Comparison of ENCODE assay signal across 12 cellular contexts in the genomic region with DNA sequence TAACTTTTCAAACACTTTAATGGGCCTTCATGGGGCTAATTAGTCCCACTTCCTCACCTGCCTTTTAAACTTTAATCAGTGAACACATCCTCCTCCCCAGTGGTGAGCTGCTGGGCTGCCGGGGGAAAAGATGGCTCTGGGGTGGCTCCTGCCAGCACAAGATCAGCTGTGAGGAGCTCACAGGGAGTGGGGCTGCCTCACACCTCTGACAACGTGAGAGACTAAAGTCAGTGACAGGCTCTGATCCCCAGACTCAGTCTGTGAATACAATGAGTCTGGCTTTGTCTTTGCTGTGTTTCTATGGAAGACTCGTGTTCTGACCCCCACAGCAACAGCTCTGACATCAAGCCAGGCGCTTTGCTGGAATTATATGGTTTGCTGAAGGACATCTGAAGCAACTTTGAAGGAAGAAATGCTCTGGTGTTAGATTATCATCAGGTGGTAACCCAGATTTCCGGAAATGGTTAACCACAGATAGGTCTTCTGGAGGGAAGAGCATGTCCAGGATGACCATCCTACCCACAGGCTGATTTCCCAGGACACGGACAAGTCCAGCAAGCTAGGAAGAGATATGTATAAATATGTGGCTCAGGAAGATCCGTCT. TPM values are rescaled to one million over a fixed set of nuclear protein-coding genes. Genes with fewer than 3 reads are reported as not detected.
DNase-seq lines count a peak whose midpoint lies in the region; ATAC-seq, FAIRE-seq and TF ChIP-seq lines count a peak whose summit lies in the region.
"Not testable (repeated sequence)": the region's sequence is repeated elsewhere in the genome, so short reads cannot be mapped to it uniquely, and the experiment has no call there.
"Had no signal": no experiment of that assay in that cellular context is flagged by ENCODE, and none has a peak within 500 bp of the region (broad histone marks: within the 10 kb centered on the region; RNA-seq: fewer than 3 reads in every experiment).

No MANE protein-coding gene starts in this region.

- POLR2A ChIA-PET in GM12878 (lab: Charles Lee); HepG2 (lab: Yijun Ruan, JAX): not testable (repeated sequence)

- not testable (repeated sequence) for H2AFZ ChIP-seq in DND-41 (ENCODE audit: low read depth, low read length); GM12878 (ENCODE audit: control insufficient read depth, low read depth, low read length); HepG2 (ENCODE audit: low read length)

- not testable (repeated sequence) for DNase-seq in DND-41; RWPE2 (ENCODE audit: low spot score); GM12878 (ENCODE audit: low read depth, low spot score); effector memory CD8-positive, alpha-beta T cell; HepG2 (ENCODE audit: low spot score); sciatic nerve (ENCODE audit: low spot score)
- peak; percentile 9 for DNase-seq in KBM-7

- TF ChIP-seq EP300 in GM12878 (IDR thresholded peaks at IDR 0.05; ENCODE audit: borderline replicate concordance in 1 of 2, control insufficient read depth in 1 of 2, low read depth in 2 of 2, low read length in 2 of 2); HepG2 (IDR thresholded peaks at IDR 0.05; ENCODE audit: low read depth in 2 of 2, low read length in 2 of 2); HepG2 (CRISPR knock-in tag; IDR thresholded peaks at IDR 0.05; ENCODE audit: borderline replicate concordance): not testable (repeated sequence)

- peak; percentile 52 for FAIRE-seq in GM12878 (lab: Jason Lieb, UNC)
- not testable (repeated sequence) for FAIRE-seq in HepG2 (lab: Jason Lieb, UNC)

- intact Hi-C loops in GM12878 (cut with micrococcal nuclease; ENCODE audit: unreplicated experiment); HepG2 (cut with micrococcal nuclease; ENCODE audit: unreplicated experiment); sciatic nerve (cut with DNase I): not testable (repeated sequence)

- 6% methylated on average over 7 of the region's 7 CpGs for WGBS in GM12878 (ENCODE audit: insufficient coverage, insufficient replicate concordance, low lambda C conversion rate, missing lambda C conversion rate)
- 6% methylated on average over 7 of the region's 7 CpGs for WGBS in HepG2 (ENCODE audit: low lambda C conversion rate)

- H3K4me1 Mint-ChIP-seq in effector memory CD8-positive, alpha-beta T cell (ENCODE audit: low read depth in 2 of 2): not testable (repeated sequence)

- not testable (repeated sequence) for TF ChIP-seq POLR2A in GM12878 (IDR thresholded peaks at IDR 0.05; ENCODE audit: low read depth, low read length); HepG2 (IDR thresholded peaks at IDR 0.05; ENCODE audit: insufficient read depth in 1 of 2, low read depth in 2 of 2, low read length in 2 of 2)

- H4K20me1 ChIP-seq in DND-41 (ENCODE audit: insufficient read depth, low read length); GM12878 (ENCODE audit: control insufficient read depth, insufficient read depth); HepG2 (ENCODE audit: insufficient read depth, low read length): not testable (repeated sequence)

- not testable (repeated sequence) for H3K27ac ChIP-seq in DND-41 (ENCODE audit: low read length); RWPE2 (ENCODE audit: poor library complexity, severe bottlenecking); GM12878 (ENCODE audit: control insufficient read depth, insufficient read depth); HepG2 (ENCODE audit: extremely low read length, insufficient read depth, low read length)

- BruUV-seq in GM12878 (replicated peaks; lab: Mats Ljungman, UMichigan); HepG2 (replicated peaks; lab: Mats Ljungman, UMichigan): not testable (repeated sequence)

- not testable (repeated sequence) for H3K9me3 Mint-ChIP-seq in effector memory CD8-positive, alpha-beta T cell

- ATAC-seq in DND-41 (ENCODE audit: insufficient read depth, low read depth): peak; percentile 37; the same call in 1 of the 3 replicates
- 0 out of 3 replicates have a peak, but pooled peaks have one; percentile 8 for ATAC-seq in RWPE2 (ENCODE audit: low read depth)
- ATAC-seq in GM12878: not testable (repeated sequence)
- peak; percentile 53 for ATAC-seq in effector memory CD8-positive, alpha-beta T cell (replicated peaks)
- peak; percentile 28 for ATAC-seq in HepG2
- ATAC-seq in sciatic nerve: peak; percentile 13

- H3K9ac ChIP-seq in DND-41 (ENCODE audit: low read depth, low read length); GM12878 (ENCODE audit: control insufficient read depth, insufficient read depth, low read length); HepG2 (ENCODE audit: insufficient read depth, low read depth, low read length): not testable (repeated sequence)

- in situ Hi-C loops in KBM-7 (cut with MboI; ENCODE audit: low pct_unique_long_range_greater_than_20kb, low sequenced_read_pairs); GM12878 (cut with MboI); HepG2 (cut with HindIII; ENCODE audit: extremely low pct_ligation_motif_present, low pct_unique_long_range_greater_than_20kb): not testable (repeated sequence)

- RAD21 ChIA-PET in GM12878 (lab: Charles Lee; ENCODE audit: unreplicated experiment): not testable (repeated sequence)

- not testable (repeated sequence) for H3K4me3 Mint-ChIP-seq in effector memory CD8-positive, alpha-beta T cell

- not testable (repeated sequence) for H3K4me2 ChIP-seq in DND-41 (ENCODE audit: insufficient read depth, low read length); GM12878 (ENCODE audit: control insufficient read depth, insufficient read depth); HepG2 (ENCODE audit: low read depth, low read length)

- not testable (repeated sequence) for H3K9me3 ChIP-seq in DND-41 (ENCODE audit: insufficient read depth, low read length, severe bottlenecking); RWPE2 (ENCODE audit: severe bottlenecking); GM12878 (replicated peaks; ENCODE audit: control insufficient read depth, insufficient read depth, low read length); HepG2 (ENCODE audit: low read length)

- H3K4me1 ChIP-seq in DND-41 (ENCODE audit: insufficient read depth, low read length); RWPE2 (ENCODE audit: insufficient read depth, poor library complexity, severe bottlenecking); GM12878 (ENCODE audit: control insufficient read depth, insufficient read depth, low read length); HepG2 (ENCODE audit: insufficient read depth, low read length): not testable (repeated sequence)

- H3K36me3 Mint-ChIP-seq in effector memory CD8-positive, alpha-beta T cell (ENCODE audit: insufficient read depth): not testable (repeated sequence)

- H3K27me3 Mint-ChIP-seq in effector memory CD8-positive, alpha-beta T cell: peaks cover 49 to 82% of the 10 kb centered on the region in 2 donors

- H3K27me3 ChIP-seq in DND-41 (ENCODE audit: insufficient read depth, low read length, poor library complexity); RWPE2 (ENCODE audit: insufficient read depth, poor library complexity, severe bottlenecking); GM12878 (replicated peaks in 1 of 2; ENCODE audit: control insufficient read depth in 2 of 2, insufficient read depth in 2 of 2, low read length in 1 of 2): not testable (repeated sequence)
- peaks cover 3 to 39% of the 10 kb centered on the region in 2 experiments; a peak in 4 of 5 replicates for H3K27me3 ChIP-seq in HepG2 (ENCODE audit: control insufficient read depth in 1 of 2, insufficient read depth in 2 of 2, low read length in 2 of 2)

- H3K4me3 ChIP-seq in DND-41 (ENCODE audit: low read depth in 1 of 2, low read length in 2 of 2); RWPE2 (ENCODE audit: severe bottlenecking); GM12878; HepG2 (replicated peaks in 1 of 3; ENCODE audit: insufficient read depth in 1 of 3, low read depth in 2 of 3, low read length in 3 of 3): not testable (repeated sequence)

- CTCF ChIA-PET in GM12878 (lab: Yijun Ruan, JAX); HepG2 (lab: Yijun Ruan, JAX; ENCODE audit: low intra/inter-chr PET ratio, low total read pairs): not testable (repeated sequence)

- SMC1A ChIA-PET in GM12878 (lab: Charles Lee; ENCODE audit: uncharacterized antibody, unreplicated experiment): not testable (repeated sequence)

- H3K36me3 ChIP-seq in DND-41 (ENCODE audit: insufficient read depth, low read length); RWPE2 (ENCODE audit: low read depth); GM12878 (ENCODE audit: control insufficient read depth in 2 of 2, insufficient read depth in 2 of 2, low read length in 1 of 2); HepG2 (replicated peaks in 1 of 2; ENCODE audit: control insufficient read depth in 1 of 2, insufficient read depth in 2 of 2, low read length in 2 of 2): not testable (repeated sequence)

- not testable (repeated sequence) for TF ChIP-seq RAD21 in GM12878 (IDR thresholded peaks at IDR 0.05; ENCODE audit: insufficient read depth, low read depth, low read length); HepG2 (CRISPR knock-in tag; IDR thresholded peaks at IDR 0.05)

- H3K79me2 ChIP-seq in DND-41 (ENCODE audit: insufficient read depth, low read length); GM12878 (ENCODE audit: control insufficient read depth, insufficient read depth, low read length); HepG2 (ENCODE audit: insufficient read depth, low read length): not testable (repeated sequence)

- not testable (repeated sequence) for TF ChIP-seq CTCF in DND-41 (IDR thresholded peaks at IDR 0.05; ENCODE audit: borderline replicate concordance, extremely low read depth, low read length, poor library complexity, severe bottlenecking); RWPE2 (IDR thresholded peaks at IDR 0.05; ENCODE audit: poor library complexity, severe bottlenecking); GM12878 (IDR thresholded peaks at IDR 0.05 in 2 of 3, conservative IDR thresholded peaks at IDR 0.05 in 1 of 3; ENCODE audit: control insufficient read depth in 2 of 3, extremely low read depth in 1 of 3, insufficient read depth in 1 of 3, low read depth in 3 of 3, low read length in 3 of 3); HepG2 (CRISPR knock-in tag; IDR thresholded peaks at IDR 0.05)

- peak overlapping the region in 1 of 2 donors; percentile 52 for H3K27ac Mint-ChIP-seq in effector memory CD8-positive, alpha-beta T cell

RNA-seq across cellular contexts. Expression of a gene that starts 9.2 kb away (rescaled TPM):
- total RNA-seq in GM12878 (2013; cell fraction: nucleolus; rRNA removed): not detected in 2 replicates
- total RNA-seq in GM12878 (2014; rRNA removed): not detected in 2 replicates
- not detected in 2 replicates for total RNA-seq in GM12878 (2014; rRNA removed; fragmentation: Illumina TruSeq; extraction: Trizol)
- total RNA-seq in GM12878 (2021): not detected in 2 replicates
- not detected for polyA plus RNA-seq in GM12878 (2011; ENCODE audit: low read depth)
- not detected in 2 replicates for polyA plus RNA-seq in GM12878 (2011; rRNA removed)
- polyA plus RNA-seq in GM12878 (2011; cell fraction: cytosol; rRNA removed): not detected in 2 replicates
- polyA plus RNA-seq in GM12878 (2011; cell fraction: nucleus; rRNA removed): not detected in 2 replicates
- polyA plus RNA-seq in GM12878 (2012): not detected in 2 replicates
- polyA plus RNA-seq in GM12878 (2014; fragmentation: Illumina TruSeq; extraction: Trizol): not detected in 2 replicates
- not detected for polyA plus RNA-seq in GM12878 (2014; fragmentation: Nextera tagmentation; extraction: Ambion mirVana)
- polyA plus RNA-seq in GM12878 (2014; rRNA removed): not detected in 2 replicates
- polyA plus RNA-seq in GM12878 (2016; fragmentation: Nextera tagmentation; extraction: Ambion mirVana): not detected
- polyA minus RNA-seq in GM12878 (2011; rRNA and poly(A)+ RNA removed): not detected in 2 replicates
- polyA minus RNA-seq in GM12878 (2011; cell fraction: cytosol; rRNA and poly(A)+ RNA removed): not detected in 2 replicates
- polyA minus RNA-seq in GM12878 (2011; cell fraction: nucleus; rRNA and poly(A)+ RNA removed): not detected in 2 replicates
- total RNA-seq in HepG2 (2016; rRNA removed; fragmentation: Illumina TruSeq; extraction: Trizol): not detected in 2 replicates
- not detected in 2 replicates for total RNA-seq in HepG2 (2016; cell fraction: cytosol; rRNA removed; fragmentation: Illumina TruSeq; extraction: Trizol; ENCODE audit: low read depth)
- not detected in 2 replicates for total RNA-seq in HepG2 (2016; cell fraction: insoluble cytoplasmic fraction; rRNA removed; fragmentation: Illumina TruSeq; extraction: Trizol)
- not detected in 2 replicates for total RNA-seq in HepG2 (2016; cell fraction: membrane; rRNA removed; fragmentation: Illumina TruSeq; extraction: Trizol)
- total RNA-seq in HepG2 (2016; cell fraction: nucleus; rRNA removed; fragmentation: Illumina TruSeq; extraction: Trizol): not detected in 2 replicates
- not detected in 2 replicates for polyA plus RNA-seq in HepG2 (2011; rRNA removed)
- polyA plus RNA-seq in HepG2 (2011; cell fraction: cytosol; rRNA removed): not detected in 2 replicates
- not detected in 2 replicates for polyA plus RNA-seq in HepG2 (2011; cell fraction: nucleus; rRNA removed)
- not detected in 2 replicates for polyA plus RNA-seq in HepG2 (2012)
- not detected in 2 replicates for polyA plus RNA-seq in HepG2 (2016; cell fraction: cytosol; fragmentation: Illumina TruSeq; extraction: Trizol; ENCODE audit: low read depth)
- polyA plus RNA-seq in HepG2 (2016; cell fraction: insoluble cytoplasmic fraction; fragmentation: Illumina TruSeq; extraction: Trizol; ENCODE audit: low read depth): not detected in 2 replicates
- not detected in 2 replicates for polyA plus RNA-seq in HepG2 (2016; cell fraction: membrane; fragmentation: Illumina TruSeq; extraction: Trizol; ENCODE audit: low read depth)
- not detected in 2 replicates for polyA plus RNA-seq in HepG2 (2016; cell fraction: nucleus; fragmentation: Illumina TruSeq; extraction: Trizol; ENCODE audit: insufficient read depth, low read depth)
- not detected in 2 replicates for polyA minus RNA-seq in HepG2 (2011; rRNA and poly(A)+ RNA removed; ENCODE audit: low replicate concordance)
- not detected in 2 replicates for polyA minus RNA-seq in HepG2 (2011; cell fraction: cytosol; rRNA and poly(A)+ RNA removed)
- not detected in 2 replicates for polyA minus RNA-seq in HepG2 (2011; cell fraction: nucleus; rRNA and poly(A)+ RNA removed)
- total RNA-seq in sciatic nerve: not detected
- total RNA-seq: A673; Caco-2; CD8-positive, alpha-beta T cell; MCF 10A; PC-3 had no signal
